In the genomic region with DNA sequence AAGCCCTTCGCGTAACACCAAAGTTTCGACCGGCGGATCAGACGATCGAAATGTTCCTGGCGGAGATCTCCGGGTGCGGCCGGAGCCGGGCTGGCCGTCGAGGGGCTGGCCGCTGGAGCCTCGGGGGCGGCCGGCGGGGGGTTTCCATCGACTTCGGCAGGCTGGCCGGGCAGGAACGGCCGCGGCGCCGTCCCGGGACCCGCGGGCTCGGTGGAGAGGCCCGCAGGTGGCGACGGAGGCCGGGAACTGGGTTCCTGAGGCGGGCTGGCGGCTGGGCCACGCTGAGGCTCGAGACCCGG, we compare ENCODE assay signal across 9 cellular contexts. TPM values are rescaled to one million over a fixed set of nuclear protein-coding genes. Genes with fewer than 3 reads are reported as not detected.
DNase-seq lines count a peak whose midpoint lies in the region; ATAC-seq, FAIRE-seq and TF ChIP-seq lines count a peak whose summit lies in the region.
"Had no signal": no experiment of that assay in that cellular context is flagged by ENCODE, and none has a peak within 500 bp of the region (broad histone marks: within the 10 kb centered on the region; RNA-seq: fewer than 3 reads in every experiment).

No MANE protein-coding gene starts in this region.

- peaks cover 82% of the 10 kb centered on the region for H3K27me3 ChIP-seq in HUES64 (ENCODE audit: insufficient read depth, low read length)
- no peaks in the 10 kb centered on the region for H3K27me3 ChIP-seq in pancreas

- intact Hi-C loops in pancreas (cut with DNase I) (no loop called here), CD14-positive monocyte (cut with micrococcal nuclease) (no loop called here)

- H3K4me1 Mint-ChIP-seq in CD14-positive monocyte, result peaks cover 32% of the 10 kb centered on the region

- no peak overlapping the region for H3K27ac Mint-ChIP-seq in CD14-positive monocyte

- H3K9ac ChIP-seq in HUES64 (ENCODE audit: low read depth, low read length), result no peak overlapping the region

- H3K4me1 ChIP-seq in HUES64 (ENCODE audit: insufficient read depth, low read length), result peaks cover 18% of the 10 kb centered on the region
- peaks cover 0 to 4% (median 3%) of the 10 kb centered on the region in 3 donors for H3K4me1 ChIP-seq in pancreas

- H3K9me3 Mint-ChIP-seq in CD14-positive monocyte, result peaks cover 0 to 32% (median 8%) of the 10 kb centered on the region in 7 donors

- H3K9me3 ChIP-seq in HUES64 (ENCODE audit: insufficient read depth, low read depth, low read length) (no peaks in the 10 kb centered on the region), pancreas (no peaks in the 10 kb centered on the region)

- POLR2A ChIA-PET in GM10248 (lab: Yijun Ruan, JAX), result no interaction called here

- H3K4me3 ChIP-seq in HUES64 (ENCODE audit: low read length), result peak overlapping the region; percentile 58
- peak overlapping the region; percentile 43 for H3K4me3 ChIP-seq in epithelial cell of esophagus (ENCODE audit: low read length)
- peak overlapping the region; percentile 49 to 73 (median 60) for H3K4me3 ChIP-seq in pancreas

- TF ChIP-seq CTCF in GM10248 (IDR thresholded peaks at IDR 0.05; ENCODE audit: control extremely low read depth, extremely low read depth, low read depth, missing control alignments) (peak; percentile 15), epithelial cell of esophagus (IDR thresholded peaks at IDR 0.05; ENCODE audit: insufficient read depth, low read depth, low read length, missing control alignments) (no peak), pancreas (IDR thresholded peaks at IDR 0.05) (no peak), CD14-positive monocyte (IDR thresholded peaks at IDR 0.05) (no peak)

- no peak overlapping the region for H3K27ac ChIP-seq in HUES64 (ENCODE audit: low read depth, low read length)
- H3K27ac ChIP-seq in pancreas, result no peak overlapping the region
- H3K27ac ChIP-seq: epithelial cell of prostate had no signal

- peaks cover 67 to 87% (median 83%) of the 10 kb centered on the region in 3 donors for H3K27me3 Mint-ChIP-seq in CD14-positive monocyte (ENCODE audit: low read depth in 3 of 3)

- DNase-seq in GM10248 (ENCODE audit: extremely low spot score), result no peak
- no peak for DNase-seq in epithelial cell of esophagus (ENCODE audit: low read depth)
- DNase-seq in pancreas, result peak in 3 of 6 donors; percentile 28 to 68 (median 52)
- no peak for DNase-seq in OCI-M2 (lab: John Stamatoyannopoulos, UW; ENCODE audit: unreplicated experiment)
- DNase-seq in NCI-H2029 treated with DMSO at 0.1 percent for 48 hours (lab: John Stamatoyannopoulos, UW), result no peak
- no peak for DNase-seq in CD14-positive monocyte (ENCODE audit: low spot score)

- peak overlapping the region in 1 of 2 donors; percentile 35 for H3K4me3 Mint-ChIP-seq in CD14-positive monocyte

- CTCF ChIA-PET in GM10248 (lab: Yijun Ruan, JAX), result interaction anchor here (1.6 to 5.7 kb wide), 4 partner anchors 8 to 62 kb away, joined by 5 to 80 read pairs (median 6); no protein-coding TSS in a partner anchor

- no peak for FAIRE-seq in pancreas (lab: Jason Lieb, UNC)

- under 1% methylated on average over 40 of the region's 40 CpGs for WGBS in HUES64
- 1 to 2% methylated on average over 28 to 40 of the region's 40 CpGs for WGBS in pancreas, 2 donors

- H3K36me3 Mint-ChIP-seq in CD14-positive monocyte, result peaks cover 7 to 20% of the 10 kb centered on the region in 2 donors

- H3K36me3 ChIP-seq in HUES64 (ENCODE audit: insufficient read depth, low read length) (no peaks in the 10 kb centered on the region), pancreas (no peaks in the 10 kb centered on the region)

- ATAC-seq in pancreas, result peak; percentile 5 to 36 (median 14)
- ATAC-seq in HG03095 (IDR thresholded peaks at IDR 0.05; ENCODE audit: unreplicated experiment), result no peak

RNA-seq across cellular contexts. Expression of gene EPOP, which starts 1.1 kb away (rescaled TPM):
- polyA plus RNA-seq in HUES64 (2013, experiment 1 of 2), result 12.2 TPM
- 12.1 TPM for polyA plus RNA-seq in HUES64 (2013, experiment 2 of 2)
- total RNA-seq in pancreas, result 1 to 10 TPM; 2.4 to 4.3 (median 3.1) TPM
- polyA plus RNA-seq in pancreas (1 to 10 TPM in 1 of 2 donors, under 1 TPM in 1; 0.49 to 1.4 TPM), CD14-positive monocyte (not detected)

RNA-seq across cellular contexts. Expression of gene MLLT6, which starts 31.4 kb away (rescaled TPM):
- polyA plus RNA-seq in HUES64 (2013, experiment 1 of 2), result 12.7 TPM
- polyA plus RNA-seq in HUES64 (2013, experiment 2 of 2), result 15.3 TPM
- total RNA-seq in pancreas, result 100 to 1,000 TPM in 1 of 6 donors, 10 to 100 TPM in 5; 51.3 to 112 (median 67.4) TPM
- polyA plus RNA-seq in pancreas, result 100 to 1,000 TPM in 1 of 2 donors, 10 to 100 TPM in 1; 69.9 to 181 TPM
- under 1 TPM; 0.72 to 0.82 TPM for polyA plus RNA-seq in CD14-positive monocyte

RNA-seq across cellular contexts. Expression of gene CISD3, which starts 56.5 kb away (rescaled TPM):
- polyA plus RNA-seq in HUES64 (2013, experiment 1 of 2), result 10.7 TPM
- polyA plus RNA-seq in HUES64 (2013, experiment 2 of 2), result 11.2 TPM
- total RNA-seq in pancreas, result 10 to 100 TPM; 27.5 to 44.3 (median 30.9) TPM
- polyA plus RNA-seq in pancreas (10 to 100 TPM; 28.1 to 34.9 TPM), CD14-positive monocyte (10 to 100 TPM; 53.4 to 61.2 TPM)

Comparison
In these comparisons a context has a peak if more than half of its experiments do, and no peak if none do; other contexts are left out.
1. RNA of gene MLLT6, which starts 31.4 kb away (polyA plus RNA-seq): 69.9 to 181 TPM in pancreas; 0.72 to 0.82 TPM in CD14-positive monocyte; every median in the first group is over 10 times any median in the second.
2. Peak in every context shown above with its lines, with median percentiles within 50 percentile points of each other: H3K4me3 ChIP-seq.